ENCODE assay signal across 8 cellular contexts in the genomic region with DNA sequence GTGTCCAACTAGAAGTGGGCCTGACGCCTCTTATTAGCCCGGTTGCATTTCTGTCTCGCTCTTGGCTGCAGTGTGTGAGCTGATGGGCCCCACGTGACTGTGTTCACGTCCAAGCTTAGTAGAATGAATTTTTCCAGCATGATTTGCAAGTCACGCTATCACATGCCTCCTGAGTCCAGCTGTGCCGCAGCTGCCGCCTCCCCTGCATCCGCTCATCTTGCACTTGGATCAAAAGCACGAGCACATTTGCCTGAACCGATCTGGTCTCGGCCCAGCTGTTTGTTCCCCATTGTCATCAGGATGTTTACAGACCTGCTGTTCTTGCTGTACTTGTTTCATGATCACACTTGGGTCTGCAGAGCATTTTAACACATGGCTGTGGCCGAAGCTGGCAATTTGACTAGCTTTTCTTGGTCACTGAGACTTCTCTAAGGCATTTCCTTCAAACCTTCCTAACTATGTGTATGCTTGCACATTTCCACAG.
A peak's percentile ranks its signal among the peaks of the same experiment; 100 is the strongest.
DNase-seq lines count a peak whose midpoint lies in the region; ATAC-seq lines count a peak whose summit lies in the region.

No MANE protein-coding gene starts in this region.

- intact Hi-C loops in left ventricle myocardium superior (cut with micrococcal nuclease), result no loop called here
- intact Hi-C loops in sciatic nerve (cut with DNase I), result no loop called here

- peak; percentile 94 for ATAC-seq in left ventricle myocardium superior
- peak; percentile 98 for ATAC-seq in sciatic nerve
- no peak for ATAC-seq in GM21360 (IDR thresholded peaks at IDR 0.05; ENCODE audit: unreplicated experiment)
- no peak for ATAC-seq in HG02763 (IDR thresholded peaks at IDR 0.05; ENCODE audit: unreplicated experiment)

- DNase-seq in GM03348 (ENCODE audit: low spot score), result peak; percentile 88
- DNase-seq in amygdala (lab: John Stamatoyannopoulos, UW), result peak in 55 of 56 donors; percentile 17 to 89 (median 64)
- peak; percentile 89 for DNase-seq in left ventricle myocardium superior
- peak; percentile 84 for DNase-seq in sciatic nerve (ENCODE audit: low spot score)
- no peak for DNase-seq in SKM-1 treated with dmso at 0.1 percent for 144 hours (lab: John Stamatoyannopoulos, UW; ENCODE audit: unreplicated experiment)
- no peak for DNase-seq in activated CD4-positive, alpha-beta T cell treated with anti-CD3 and anti-CD28 coated beads, Interleukin-2, amount 50 U/mL, for 4 hours

Comparison
In these comparisons a context has a peak if more than half of its experiments do, and no peak if none do; other contexts are left out.
1. DNase-seq: peak in GM03348 (single experiment), amygdala (55 of 56), left ventricle myocardium superior (single experiment) and sciatic nerve (single experiment); none in SKM-1 treated with dmso at 0.1 percent for 144 hours (single experiment) and activated CD4-positive, alpha-beta T cell treated with anti-CD3 and anti-CD28 coated beads, Interleukin-2, amount 50 U/mL, for 4 hours (0 of 2).
2. ATAC-seq: peak in left ventricle myocardium superior (single experiment) and sciatic nerve (single experiment); none in GM21360 (single experiment) and HG02763 (single experiment).